8 cellular contexts compared by ENCODE assay signal in the genomic region with DNA sequence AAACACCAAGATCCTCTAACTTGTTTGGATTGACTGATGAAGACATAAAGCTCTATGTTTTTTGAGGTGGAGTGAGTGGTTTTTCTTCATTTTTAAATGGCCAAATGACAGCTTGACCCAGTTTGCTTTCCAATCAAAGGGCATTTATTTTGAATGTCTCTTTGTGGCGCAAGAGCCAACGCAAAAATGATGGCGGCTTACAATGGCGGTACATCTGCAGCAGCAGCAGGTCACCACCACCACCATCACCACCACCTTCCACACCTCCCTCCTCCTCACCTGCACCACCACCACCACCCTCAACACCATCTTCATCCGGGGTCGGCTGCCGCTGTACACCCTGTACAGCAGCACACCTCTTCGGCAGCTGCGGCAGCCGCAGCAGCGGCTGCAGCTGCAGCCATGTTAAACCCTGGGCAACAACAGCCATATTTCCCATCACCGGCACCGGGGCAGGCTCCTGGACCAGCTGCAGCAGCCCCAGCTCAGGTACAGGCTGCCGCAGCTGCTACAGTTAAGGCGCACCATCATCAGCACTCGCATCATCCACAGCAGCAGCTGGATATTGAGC. TPM values are rescaled to one million over a fixed set of nuclear protein-coding genes. Genes with fewer than 3 reads are reported as not detected.
DNase-seq lines count a peak whose midpoint lies in the region; ATAC-seq and TF ChIP-seq lines count a peak whose summit lies in the region.

No MANE protein-coding gene starts in this region.

- H3K27me3 Mint-ChIP-seq in CD8-positive, alpha-beta T cell (ENCODE audit: low read depth) = no peaks in the 10 kb centered on the region
- H3K27me3 Mint-ChIP-seq in neural crest cell (ENCODE audit: low read depth) = peaks cover 10% of the 10 kb centered on the region

- ATAC-seq in CD8-positive, alpha-beta T cell = no peak

- no peaks in the 10 kb centered on the region for H4K20me1 ChIP-seq in MM.1S (ENCODE audit: insufficient read depth, low read length)

- peaks cover 6% of the 10 kb centered on the region for H3K36me3 Mint-ChIP-seq in CD8-positive, alpha-beta T cell
- H3K36me3 Mint-ChIP-seq in neural crest cell (ENCODE audit: low read depth) = peaks cover 5% of the 10 kb centered on the region

- no peaks in the 10 kb centered on the region for H3K36me3 ChIP-seq in CD8-positive, alpha-beta T cell (ENCODE audit: insufficient read depth, low read length)
- H3K36me3 ChIP-seq in MM.1S (replicated peaks; ENCODE audit: insufficient read depth, low read length) = no peaks in the 10 kb centered on the region

- no peak for TF ChIP-seq CTCF in CD8-positive, alpha-beta T cell (IDR thresholded peaks at IDR 0.05)
- TF ChIP-seq CTCF in MM.1S (IDR thresholded peaks at IDR 0.05; ENCODE audit: low read length) (no peak), dorsolateral prefrontal cortex (IDR thresholded peaks at IDR 0.05 in 54 of 56, conservative IDR thresholded peaks at IDR 0.05 in 2 of 56; ENCODE audit: low read depth in 1 of 56, partially characterized antibody in 56 of 56) (no peak), neural crest cell (conservative IDR thresholded peaks at IDR 0.05) (no peak)

- H3K9me3 Mint-ChIP-seq in CD8-positive, alpha-beta T cell = no peaks in the 10 kb centered on the region
- H3K9me3 Mint-ChIP-seq in neural crest cell = peaks cover 5% of the 10 kb centered on the region

- no peaks in the 10 kb centered on the region for H3K9me3 ChIP-seq in CD8-positive, alpha-beta T cell (ENCODE audit: low read length)
- no peaks in the 10 kb centered on the region for H3K9me3 ChIP-seq in MM.1S (replicated peaks; ENCODE audit: insufficient read depth, low read length)

- peaks cover 33% of the 10 kb centered on the region for H3K4me1 ChIP-seq in CD8-positive, alpha-beta T cell (ENCODE audit: insufficient read depth, low read length)
- H3K4me1 ChIP-seq in MM.1S (ENCODE audit: low read length) = peaks cover 19% of the 10 kb centered on the region

- DNase-seq in CD8-positive, alpha-beta T cell = no peak
- DNase-seq in MM.1S = no peak
- no peak for DNase-seq in dorsolateral prefrontal cortex
- no peak for DNase-seq in neural crest cell (ENCODE audit: low read depth, low spot score)
- DNase-seq in AG08396 (ENCODE audit: low spot score) = no peak
- no peak for DNase-seq in AG08395 (ENCODE audit: low spot score)
- no peak for DNase-seq in HuH-7.5 (ENCODE audit: low spot score)
- no peak for DNase-seq in midbrain (lab: John Stamatoyannopoulos, UW)

- H3K9ac ChIP-seq in MM.1S (ENCODE audit: low read length) = no peak overlapping the region

- peak overlapping the region; percentile 49; the same call in 1 of the 2 replicates for H3K4me2 ChIP-seq in MM.1S (ENCODE audit: low read depth, low read length)

- intact Hi-C loops in CD8-positive, alpha-beta T cell (cut with DNase I, micrococcal nuclease) = loop anchor here (5.0 kb wide), 5 partner anchors 74 to 586 kb away; a partner anchor contains a TSS
- intact Hi-C loops in dorsolateral prefrontal cortex (cut with DNase I) = loop anchor here (2.0 to 5.0 kb wide), 5 partner anchors 41 to 151 kb away; a partner anchor contains a TSS

- no peaks in the 10 kb centered on the region; the same call in 1 of the 2 replicates for H3F3A ChIP-seq in MM.1S (ENCODE audit: insufficient read depth, low read length)

- H3K4me3 Mint-ChIP-seq in CD8-positive, alpha-beta T cell = peak overlapping the region; percentile 87
- H3K4me3 Mint-ChIP-seq in neural crest cell = peak overlapping the region; percentile 87

- CTCF ChIA-PET in CD8-positive, alpha-beta T cell (lab: Charles Lee) = no interaction called here

- H3K9me2 ChIP-seq in MM.1S (replicated peaks; ENCODE audit: insufficient read depth, low read length) = no peaks in the 10 kb centered on the region

- no peak overlapping the region for H3K4me3 ChIP-seq in CD8-positive, alpha-beta T cell (ENCODE audit: low read depth, low read length)
- H3K4me3 ChIP-seq in MM.1S (ENCODE audit: low read length) = no peak overlapping the region
- H3K4me3 ChIP-seq in dorsolateral prefrontal cortex = peak overlapping the region; percentile 64 to 99 (median 91)

- H3K4me1 Mint-ChIP-seq in CD8-positive, alpha-beta T cell (ENCODE audit: low read depth) = peaks cover 68% of the 10 kb centered on the region
- H3K4me1 Mint-ChIP-seq in neural crest cell = peaks cover 58% of the 10 kb centered on the region

- H3K79me2 ChIP-seq in MM.1S (ENCODE audit: low read length) = peaks cover 50% of the 10 kb centered on the region

- POLR2A ChIA-PET in CD8-positive, alpha-beta T cell (lab: Charles Lee) = no interaction called here

- no peaks in the 10 kb centered on the region for H3K27me3 ChIP-seq in CD8-positive, alpha-beta T cell (ENCODE audit: insufficient read depth, low read length)
- H3K27me3 ChIP-seq in MM.1S (replicated peaks; ENCODE audit: insufficient read depth, low read length) = no peaks in the 10 kb centered on the region
- no peaks in the 10 kb centered on the region for H3K27me3 ChIP-seq in dorsolateral prefrontal cortex

- H3K27ac ChIP-seq in CD8-positive, alpha-beta T cell (ENCODE audit: low read depth, low read length) = no peak overlapping the region
- H3K27ac ChIP-seq in MM.1S (ENCODE audit: low read length) = no peak overlapping the region
- H3K27ac ChIP-seq in dorsolateral prefrontal cortex = peak overlapping the region in 41 of 59 donors; percentile 1 to 96 (median 91)

- H2AFZ ChIP-seq in MM.1S (ENCODE audit: low read length) = no peak overlapping the region

- H3K27ac Mint-ChIP-seq in CD8-positive, alpha-beta T cell = peak overlapping the region; percentile 70
- no peak overlapping the region for H3K27ac Mint-ChIP-seq in neural crest cell (ENCODE audit: unreplicated experiment)

RNA-seq across cellular contexts. Expression of a gene that starts 0.3 kb away (rescaled TPM):
- total RNA-seq in CD8-positive, alpha-beta T cell = 1 to 10 TPM; 6.5 to 7.6 TPM
- total RNA-seq in dorsolateral prefrontal cortex (100 to 1,000 TPM in 109 of 120 experiments, 10 to 100 TPM in 11; 75.6 to 169 (median 124) TPM), neural crest cell (26.0 and 27.4 TPM in 2 replicates)

Comparison
In these comparisons a context has a peak if more than half of its experiments do, and no peak if none do; other contexts are left out.
1. H3K27ac ChIP-seq: peak in dorsolateral prefrontal cortex (41 of 59); none in CD8-positive, alpha-beta T cell (single experiment) and MM.1S (single experiment).
2. H3K4me3 ChIP-seq: peak in dorsolateral prefrontal cortex (59 of 59); none in CD8-positive, alpha-beta T cell (single experiment) and MM.1S (single experiment).